28 cellular contexts compared by ENCODE assay signal in genomic region chr4:175443547-175443946, GRCh38.
DNase-seq lines count a peak whose midpoint lies in the region; ATAC-seq and TF ChIP-seq lines count a peak whose summit lies in the region.
"Had no signal": no experiment of that assay in that cellular context is flagged by ENCODE, and none has a peak within 500 bp of the region (broad histone marks: within the 10 kb centered on the region; RNA-seq: fewer than 3 reads in every experiment).

No MANE protein-coding gene starts in this region.

- H2BK120ac ChIP-seq in trophoblast cell (ENCODE audit: insufficient read depth, low read length, poor library complexity) = peak overlapping the region; percentile 85

- H2AK5ac ChIP-seq in trophoblast cell (ENCODE audit: low read length) = no peak overlapping the region

- no TSS peak for BruUV-seq in PC-3 (replicated peaks; lab: Mats Ljungman, UMichigan)

- CTCF ChIA-PET in PC-3 (lab: Charles Lee) = no interaction called here

- TF ChIP-seq CTCF in PC-3 (conservative IDR thresholded peaks at IDR 0.05; ENCODE audit: low read depth, low read length) (no peak; the same call in 1 of the 2 replicates), endodermal cell (conservative IDR thresholded peaks at IDR 0.05) (peak; percentile 61), heart right ventricle (IDR thresholded peaks at IDR 0.05) (no peak)

- no peak overlapping the region for H3K4me3 Mint-ChIP-seq in activated CD4-positive, alpha-beta T cell treated with anti-CD3 and anti-CD28 coated beads, Interleukin-2, amount 10 ng/mL, durations not matched to agents 24 days and 14 days
- no peak overlapping the region for H3K4me3 Mint-ChIP-seq in endodermal cell
- H3K4me3 Mint-ChIP-seq: activated naive CD8-positive, alpha-beta T cell treated with anti-CD3 and anti-CD28 coated beads, Interleukin-2, amount 10 ng/mL, durations not matched to agents 7 days and 5 days; dendritic cell treated with granulocyte-macrophage colony-stimulating factor and Interleukin-4, amounts not matched to agents 40 ng/mL and 50 ng/mL, for 4 days; nephron progenitor cell had no signal

- H3K27me3 ChIP-seq in PC-3 (ENCODE audit: low read length) (no peaks in the 10 kb centered on the region), endodermal cell (ENCODE audit: control insufficient read depth, insufficient read depth, low read length, poor library complexity, severe bottlenecking) (no peaks in the 10 kb centered on the region), trophoblast cell (ENCODE audit: insufficient read depth, low read length) (no peaks in the 10 kb centered on the region), heart right ventricle (no peaks in the 10 kb centered on the region)
- H3K27me3 ChIP-seq: foreskin keratinocyte, upper lobe of left lung had no signal

- H3K4me1 Mint-ChIP-seq in activated CD4-positive, alpha-beta T cell treated with anti-CD3 and anti-CD28 coated beads, Interleukin-2, amount 10 ng/mL, durations not matched to agents 24 days and 14 days = no peaks in the 10 kb centered on the region
- peaks cover 28% of the 10 kb centered on the region for H3K4me1 Mint-ChIP-seq in endodermal cell
- H3K4me1 Mint-ChIP-seq: activated naive CD8-positive, alpha-beta T cell treated with anti-CD3 and anti-CD28 coated beads, Interleukin-2, amount 10 ng/mL, durations not matched to agents 7 days and 5 days; nephron progenitor cell had no signal

- H3K27ac Mint-ChIP-seq in activated CD4-positive, alpha-beta T cell treated with anti-CD3 and anti-CD28 coated beads, Interleukin-2, amount 10 ng/mL, durations not matched to agents 24 days and 14 days = no peak overlapping the region
- no peak overlapping the region for H3K27ac Mint-ChIP-seq in endodermal cell
- H3K27ac Mint-ChIP-seq: activated naive CD8-positive, alpha-beta T cell treated with anti-CD3 and anti-CD28 coated beads, Interleukin-2, amount 10 ng/mL, durations not matched to agents 7 days and 5 days; activated T-helper 2 cell treated with anti-CD3 and anti-CD28 coated beads, Interferon-gamma antibody, Interleukin-2, Interleukin-4, amounts not matched to agents 10 μg/mL and 5 μg/mL and 100 μg/mL, durations not matched to agents 14 hours and 24 hours and 36 hours; dendritic cell treated with granulocyte-macrophage colony-stimulating factor and Interleukin-4, amounts not matched to agents 40 ng/mL and 50 ng/mL, for 4 days; nephron progenitor cell had no signal

- H4K20me1 ChIP-seq in PC-3 (ENCODE audit: low read length) = no peaks in the 10 kb centered on the region

- no peak overlapping the region for H2AFZ ChIP-seq in PC-3 (ENCODE audit: low read length)
- no peak overlapping the region for H2AFZ ChIP-seq in trophoblast cell (ENCODE audit: insufficient read depth, low read length, poor library complexity)
- H2AFZ ChIP-seq: PC-9 had no signal

- no peak overlapping the region for H4K12ac ChIP-seq in trophoblast cell (ENCODE audit: low read depth, low read length)

- no peaks in the 10 kb centered on the region for H3K4me1 ChIP-seq in PC-3 (ENCODE audit: insufficient read depth, low read length)
- H3K4me1 ChIP-seq in endodermal cell (ENCODE audit: control insufficient read depth, insufficient read depth, low read length) = peaks cover 27% of the 10 kb centered on the region
- H3K4me1 ChIP-seq in trophoblast cell (ENCODE audit: control insufficient read depth in 1 of 2, insufficient read depth in 2 of 2, low read length in 2 of 2) = peaks cover 0 to 12% of the 10 kb centered on the region in 2 experiments
- H3K4me1 ChIP-seq in heart right ventricle = no peaks in the 10 kb centered on the region
- H3K4me1 ChIP-seq: foreskin keratinocyte, HAP-1, upper lobe of left lung had no signal

- no peaks in the 10 kb centered on the region for H3K79me2 ChIP-seq in PC-3 (ENCODE audit: low read length)
- H3K79me2 ChIP-seq in trophoblast cell (ENCODE audit: control insufficient read depth, insufficient read depth, low read length, poor library complexity) = no peaks in the 10 kb centered on the region

- no peak overlapping the region for H3K23ac ChIP-seq in trophoblast cell (ENCODE audit: low read length)

- H3F3A ChIP-seq in PC-3 (ENCODE audit: low read length, unreplicated experiment) = no peaks in the 10 kb centered on the region

- H3K27ac ChIP-seq in PC-3 (ENCODE audit: low read length) (no peak overlapping the region), endodermal cell (ENCODE audit: low read depth, low read length) (no peak overlapping the region), trophoblast cell (ENCODE audit: low read depth, low read length) (peak overlapping the region; percentile 72), heart right ventricle (no peak overlapping the region)
- H3K27ac ChIP-seq: foreskin keratinocyte, PC-9, upper lobe of left lung, VCaP had no signal

- peak overlapping the region; percentile 93 for H4K8ac ChIP-seq in trophoblast cell (ENCODE audit: low read depth, low read length)

- peak overlapping the region; percentile 89 for H4K91ac ChIP-seq in trophoblast cell (ENCODE audit: low read depth, low read length)

- H3K36me3 ChIP-seq in PC-3 (ENCODE audit: low read depth, low read length) (no peaks in the 10 kb centered on the region), endodermal cell (ENCODE audit: control insufficient read depth, insufficient read depth, low read length) (no peaks in the 10 kb centered on the region), trophoblast cell (ENCODE audit: control insufficient read depth in 1 of 2, insufficient read depth in 2 of 2, low read length in 2 of 2) (peaks cover 0 to 3% of the 10 kb centered on the region in 2 experiments), heart right ventricle (no peaks in the 10 kb centered on the region)
- H3K36me3 ChIP-seq: HAP-1, upper lobe of left lung had no signal

- H3K4me3 ChIP-seq in PC-3 (ENCODE audit: low read length) (no peak overlapping the region), endodermal cell (ENCODE audit: low read length) (no peak overlapping the region), trophoblast cell (ENCODE audit: low read depth, low read length) (no peak overlapping the region), heart right ventricle (no peak overlapping the region)
- H3K4me3 ChIP-seq: HAP-1, mucosa of descending colon, PC-9, upper lobe of left lung had no signal

- WGBS in endodermal cell (ENCODE audit: insufficient coverage in 1 of 2, insufficient read length in 1 of 2), 2 experiments = 65 to 83% methylated on average over 2 of the region's 3 CpGs
- WGBS in trophoblast cell (ENCODE audit: extremely low coverage, insufficient coverage, insufficient read length) = no CpG with 5 or more reads among the region's 3 CpGs
- WGBS in heart right ventricle, 2 donors = 55 to 56% methylated on average over 3 of the region's 3 CpGs

- no peaks in the 10 kb centered on the region for H3K9me2 ChIP-seq in PC-3 (replicated peaks; ENCODE audit: low read length)

- peak; percentile 18 for DNase-seq in activated CD4-positive, alpha-beta T cell treated with anti-CD3 and anti-CD28 coated beads, Interleukin-2, amount 10 ng/mL, durations not matched to agents 24 days and 14 days
- DNase-seq in activated CD4-positive, alpha-beta T cell treated with anti-CD3 and anti-CD28 coated beads for 48 hours = no peak
- DNase-seq in PC-3 (peak; percentile 12), endodermal cell (no peak), trophoblast cell (no peak), heart right ventricle (no peak), foreskin melanocyte (no peak)
- no peak for DNase-seq in effector CD8-positive, alpha-beta T cell (lab: John Stamatoyannopoulos, UW)
- DNase-seq: activated CD4-positive, alpha-beta T cell treated with anti-CD3 and anti-CD28 coated beads, Interleukin-2, amount 50 U/mL, for 4 hours; activated CD8-positive, alpha-beta memory T cell treated with anti-CD3 and anti-CD28 coated beads, Interleukin-2, amount 50 U/mL, for 4 hours; activated naive CD8-positive, alpha-beta T cell treated with anti-CD3 and anti-CD28 coated beads, Interleukin-2, amount 10 ng/mL, durations not matched to agents 7 days and 5 days; C1 segment of cervical spinal cord; foreskin keratinocyte; hippocampal formation; islet precursor cell; MM.1S; mucosa of descending colon; NCI-H146; NCI-H748 treated with DMSO at 0.1 percent for 48 hours; nephron progenitor cell; PC-9; SIG-M5; T-helper 2 cell; upper lobe of left lung had no signal

- H3K4me2 ChIP-seq in PC-3 (ENCODE audit: low read length) (no peak overlapping the region), trophoblast cell (ENCODE audit: low read length) (no peak overlapping the region)
- H3K4me2 ChIP-seq: PC-9 had no signal

- POLR2A ChIA-PET in PC-3 (lab: Charles Lee; ENCODE audit: unreplicated experiment) = no interaction called here

- H3K4ac ChIP-seq in trophoblast cell (ENCODE audit: low read depth, low read length) = peak overlapping the region; percentile 31

- peak overlapping the region; percentile 72 for H3K18ac ChIP-seq in trophoblast cell (ENCODE audit: low read length)

- H3K14ac ChIP-seq in trophoblast cell (ENCODE audit: low read length) = peak overlapping the region; percentile 71

- intact Hi-C loops in activated CD4-positive, alpha-beta T cell treated with anti-CD3 and anti-CD28 coated beads, Interleukin-2, amount 10 ng/mL, durations not matched to agents 24 days and 14 days (cut with micrococcal nuclease) = no loop called here
- intact Hi-C loops in PC-3 (cut with micrococcal nuclease) (no loop called here), heart right ventricle (cut with DNase I) (no loop called here)

- H3K36me3 Mint-ChIP-seq in activated CD4-positive, alpha-beta T cell treated with anti-CD3 and anti-CD28 coated beads, Interleukin-2, amount 10 ng/mL, durations not matched to agents 24 days and 14 days (ENCODE audit: low read depth) = no peaks in the 10 kb centered on the region
- no peaks in the 10 kb centered on the region for H3K36me3 Mint-ChIP-seq in endodermal cell (ENCODE audit: low read depth)
- H3K36me3 Mint-ChIP-seq: activated naive CD8-positive, alpha-beta T cell treated with anti-CD3 and anti-CD28 coated beads, Interleukin-2, amount 10 ng/mL, durations not matched to agents 7 days and 5 days had no signal

- H3K9me3 ChIP-seq in PC-3 (ENCODE audit: low read length) (no peaks in the 10 kb centered on the region), endodermal cell (ENCODE audit: control insufficient read depth, low read length) (no peaks in the 10 kb centered on the region), trophoblast cell (ENCODE audit: insufficient read depth, low read depth, low read length) (no peaks in the 10 kb centered on the region), heart right ventricle (no peaks in the 10 kb centered on the region)
- H3K9me3 ChIP-seq: HAP-1, upper lobe of left lung had no signal

- H3K27me3 Mint-ChIP-seq in activated CD4-positive, alpha-beta T cell treated with anti-CD3 and anti-CD28 coated beads, Interleukin-2, amount 10 ng/mL, durations not matched to agents 24 days and 14 days = no peaks in the 10 kb centered on the region
- H3K27me3 Mint-ChIP-seq in endodermal cell (ENCODE audit: insufficient read depth) = no peaks in the 10 kb centered on the region
- H3K27me3 Mint-ChIP-seq: activated naive CD8-positive, alpha-beta T cell treated with anti-CD3 and anti-CD28 coated beads, Interleukin-2, amount 10 ng/mL, durations not matched to agents 7 days and 5 days; dendritic cell treated with granulocyte-macrophage colony-stimulating factor and Interleukin-4, amounts not matched to agents 40 ng/mL and 50 ng/mL, for 4 days had no signal

- H2BK12ac ChIP-seq in trophoblast cell (ENCODE audit: low read length) = peak overlapping the region; percentile 78

- H3K9ac ChIP-seq in PC-3 (ENCODE audit: low read length) (no peak overlapping the region), endodermal cell (ENCODE audit: extremely low read depth, low read length, poor library complexity, severe bottlenecking) (no peak overlapping the region), trophoblast cell (ENCODE audit: low read length) (no peak overlapping the region)

- H3K79me1 ChIP-seq in trophoblast cell (ENCODE audit: low read length) = peaks cover 10% of the 10 kb centered on the region

- ATAC-seq in PC-3 = no peak
- no peak for ATAC-seq in heart right ventricle
- ATAC-seq: foreskin keratinocyte, mucosa of descending colon had no signal

- H2BK5ac ChIP-seq in trophoblast cell (ENCODE audit: low read depth, low read length, poor library complexity) = peak overlapping the region; percentile 91

- no peaks in the 10 kb centered on the region for H3K9me3 Mint-ChIP-seq in activated CD4-positive, alpha-beta T cell treated with anti-CD3 and anti-CD28 coated beads, Interleukin-2, amount 10 ng/mL, durations not matched to agents 24 days and 14 days
- H3K9me3 Mint-ChIP-seq in endodermal cell = no peaks in the 10 kb centered on the region
- H3K9me3 Mint-ChIP-seq: activated naive CD8-positive, alpha-beta T cell treated with anti-CD3 and anti-CD28 coated beads, Interleukin-2, amount 10 ng/mL, durations not matched to agents 7 days and 5 days; activated T-helper 2 cell treated with anti-CD3 and anti-CD28 coated beads, Interferon-gamma antibody, Interleukin-2, Interleukin-4, amounts not matched to agents 10 μg/mL and 5 μg/mL and 100 μg/mL, durations not matched to agents 14 hours and 24 hours and 36 hours; dendritic cell treated with granulocyte-macrophage colony-stimulating factor and Interleukin-4, amounts not matched to agents 40 ng/mL and 50 ng/mL, for 4 days; nephron progenitor cell had no signal

Comparison
In these comparisons a context has a peak if more than half of its experiments do, and no peak if none do; other contexts are left out.
1. DNase-seq: peak in activated CD4-positive, alpha-beta T cell treated with anti-CD3 and anti-CD28 coated beads, Interleukin-2, amount 10 ng/mL, durations not matched to agents 24 days and 14 days (single experiment) and PC-3 (single experiment); none in activated CD4-positive, alpha-beta T cell treated with anti-CD3 and anti-CD28 coated beads for 48 hours (single experiment), endodermal cell (single experiment), trophoblast cell (0 of 2), effector CD8-positive, alpha-beta T cell (single experiment), heart right ventricle (0 of 2) and foreskin melanocyte (single experiment).